ENCODE assay signal across 31 cellular contexts in genomic region chr6:161362266-161362665, GRCh38.
DNase-seq lines count a peak whose midpoint lies in the region; ATAC-seq and TF ChIP-seq lines count a peak whose summit lies in the region.
"Had no signal": no experiment of that assay in that cellular context is flagged by ENCODE, and none has a peak within 500 bp of the region (broad histone marks: within the 10 kb centered on the region; RNA-seq: fewer than 3 reads in every experiment).

No MANE protein-coding gene starts in this region.

- peaks cover 0 to 4% of the 10 kb centered on the region in 2 donors for H3K9me3 ChIP-seq in lung (ENCODE audit: control insufficient read depth in 2 of 2, insufficient read depth in 1 of 2, low read length in 1 of 2)
- peaks cover 5% of the 10 kb centered on the region for H3K9me3 ChIP-seq in trophoblast cell (ENCODE audit: insufficient read depth, low read depth, low read length)
- H3K9me3 ChIP-seq: BE2C had no signal

- 95 to 97% methylated on average over 7 of the region's 7 CpGs for WGBS in lung, 2 donors
- WGBS in trophoblast cell (ENCODE audit: extremely low coverage, insufficient coverage, insufficient read length) = no CpG with 5 or more reads among the region's 7 CpGs

- no peaks in the 10 kb centered on the region for H3K36me3 ChIP-seq in lung (ENCODE audit: control insufficient read depth in 2 of 2, insufficient read depth in 2 of 2, low read length in 2 of 2)
- H3K36me3 ChIP-seq in trophoblast cell (ENCODE audit: control insufficient read depth in 1 of 2, insufficient read depth in 2 of 2, low read length in 2 of 2) = peaks cover 0 to 2% of the 10 kb centered on the region in 2 experiments
- H3K36me3 ChIP-seq: BE2C, BLaER1 had no signal

- H4K91ac ChIP-seq in trophoblast cell (ENCODE audit: low read depth, low read length) = no peak overlapping the region

- H2AFZ ChIP-seq in trophoblast cell (ENCODE audit: insufficient read depth, low read length, poor library complexity) = no peak overlapping the region

- no peak overlapping the region for H2AK5ac ChIP-seq in trophoblast cell (ENCODE audit: low read length)

- intact Hi-C loops in cardiac septum (cut with DNase I) = no loop called here
- intact Hi-C loops in Right ventricle myocardium superior (cut with DNase I) = no loop called here

- no peak overlapping the region for H3K4me2 ChIP-seq in trophoblast cell (ENCODE audit: low read length)
- H3K4me2 ChIP-seq: A549; BLaER1; BLaER1 treated with 17β-estradiol and CSF1 and Interleukin-3, amounts not matched to agents 10 nM and 100 nM had no signal

- no peaks in the 10 kb centered on the region for H3K79me2 ChIP-seq in trophoblast cell (ENCODE audit: control insufficient read depth, insufficient read depth, low read length, poor library complexity)

- no peak overlapping the region for H2BK5ac ChIP-seq in trophoblast cell (ENCODE audit: low read depth, low read length, poor library complexity)

- no peak overlapping the region for H3K14ac ChIP-seq in trophoblast cell (ENCODE audit: low read length)

- H2BK12ac ChIP-seq in trophoblast cell (ENCODE audit: low read length) = no peak overlapping the region

- ATAC-seq in Right ventricle myocardium superior (ENCODE audit: poor library complexity) (no peak), lung (ENCODE audit: insufficient read depth, low FRiP score) (peak; percentile 5)
- ATAC-seq: A549; CD8-positive, alpha-beta T cell had no signal

- H3K18ac ChIP-seq in trophoblast cell (ENCODE audit: low read length) = no peak overlapping the region

- no peak overlapping the region for H4K12ac ChIP-seq in trophoblast cell (ENCODE audit: low read depth, low read length)

- H3K27me3 ChIP-seq in lung (ENCODE audit: control insufficient read depth, insufficient read depth) = no peaks in the 10 kb centered on the region
- H3K27me3 ChIP-seq in trophoblast cell (ENCODE audit: insufficient read depth, low read length) = no peaks in the 10 kb centered on the region
- H3K27me3 ChIP-seq: BE2C; BLaER1; BLaER1 treated with 17β-estradiol and CSF1 and Interleukin-3, amounts not matched to agents 10 nM and 100 nM had no signal

- no peak overlapping the region for H3K27ac ChIP-seq in lung (ENCODE audit: low read depth in 1 of 2, low read length in 1 of 2)
- H3K27ac ChIP-seq in trophoblast cell (ENCODE audit: low read depth, low read length) = no peak overlapping the region
- H3K27ac ChIP-seq: 22Rv1; A549; BLaER1; BLaER1 treated with 17β-estradiol and CSF1 and Interleukin-3, amounts not matched to agents 10 nM and 100 nM; C4-2B had no signal

- H3K23ac ChIP-seq in trophoblast cell (ENCODE audit: low read length) = no peak overlapping the region

- peaks cover 0 to 2% of the 10 kb centered on the region in 2 donors for H3K4me1 ChIP-seq in lung (ENCODE audit: control insufficient read depth in 2 of 2, insufficient read depth in 2 of 2, low read length in 2 of 2)
- H3K4me1 ChIP-seq in trophoblast cell (ENCODE audit: control insufficient read depth in 1 of 2, insufficient read depth in 2 of 2, low read length in 2 of 2) = no peaks in the 10 kb centered on the region
- H3K4me1 ChIP-seq: A549 had no signal

- H3K79me1 ChIP-seq in trophoblast cell (ENCODE audit: low read length) = no peaks in the 10 kb centered on the region

- DNase-seq in cardiac septum (ENCODE audit: low spot score) = peak; percentile 36
- DNase-seq in Right ventricle myocardium superior = no peak
- DNase-seq in lung (ENCODE audit: low spot score) = no peak
- DNase-seq in trophoblast cell = peak; percentile 94 to 97
- DNase-seq in NCI-H1930 (lab: John Stamatoyannopoulos, UW) = no peak
- no peak for DNase-seq in stimulated activated CD4-positive, alpha-beta T cell treated with anti-CD3 and anti-CD28 coated beads, Interleukin-2, amount 100 ng/mL, for 24 hours
- DNase-seq: 8988T; ACHN; AML-193; BE2C; C1 segment of cervical spinal cord; Caco-2; Calu3; CD4-positive, alpha-beta memory T cell; CD4-positive, alpha-beta T cell; CD4-positive, CD25-positive, alpha-beta regulatory T cell; CD8-positive, alpha-beta memory T cell; CD8-positive, alpha-beta T cell; COR-L47; DMS 273 treated with DMSO at 0.1 percent for 48 hours; DMS153; DMS53; DMS79; DMS79 treated with DMSO at 0.1 percent for 48 hours; DND-41; EL had no signal

- no peak overlapping the region for H3K4ac ChIP-seq in trophoblast cell (ENCODE audit: low read depth, low read length)

- no peak overlapping the region for H3K4me3 ChIP-seq in lung
- no peak overlapping the region for H3K4me3 ChIP-seq in trophoblast cell (ENCODE audit: low read depth, low read length)
- H3K4me3 ChIP-seq: A549; BLaER1; BLaER1 treated with 17β-estradiol and CSF1 and Interleukin-3, amounts not matched to agents 10 nM and 100 nM had no signal

- no peak overlapping the region for H3K9ac ChIP-seq in trophoblast cell (ENCODE audit: low read length)
- H3K9ac ChIP-seq: BLaER1; BLaER1 treated with 17β-estradiol and CSF1 and Interleukin-3, amounts not matched to agents 10 nM and 100 nM had no signal

- H2BK120ac ChIP-seq in trophoblast cell (ENCODE audit: insufficient read depth, low read length, poor library complexity) = no peak overlapping the region

- no peak for TF ChIP-seq CTCF in lung (IDR thresholded peaks at IDR 0.05; ENCODE audit: control extremely low read depth, extremely low read depth)

- H4K8ac ChIP-seq in trophoblast cell (ENCODE audit: low read depth, low read length) = no peak overlapping the region

Comparison
In these comparisons a context has a peak if more than half of its experiments do, and no peak if none do; other contexts are left out.
1. DNase-seq: peak in cardiac septum (single experiment) and trophoblast cell (2 of 2); none in Right ventricle myocardium superior (single experiment), lung (single experiment), NCI-H1930 (0 of 2) and stimulated activated CD4-positive, alpha-beta T cell treated with anti-CD3 and anti-CD28 coated beads, Interleukin-2, amount 100 ng/mL, for 24 hours (0 of 2).